In the genomic region with DNA sequence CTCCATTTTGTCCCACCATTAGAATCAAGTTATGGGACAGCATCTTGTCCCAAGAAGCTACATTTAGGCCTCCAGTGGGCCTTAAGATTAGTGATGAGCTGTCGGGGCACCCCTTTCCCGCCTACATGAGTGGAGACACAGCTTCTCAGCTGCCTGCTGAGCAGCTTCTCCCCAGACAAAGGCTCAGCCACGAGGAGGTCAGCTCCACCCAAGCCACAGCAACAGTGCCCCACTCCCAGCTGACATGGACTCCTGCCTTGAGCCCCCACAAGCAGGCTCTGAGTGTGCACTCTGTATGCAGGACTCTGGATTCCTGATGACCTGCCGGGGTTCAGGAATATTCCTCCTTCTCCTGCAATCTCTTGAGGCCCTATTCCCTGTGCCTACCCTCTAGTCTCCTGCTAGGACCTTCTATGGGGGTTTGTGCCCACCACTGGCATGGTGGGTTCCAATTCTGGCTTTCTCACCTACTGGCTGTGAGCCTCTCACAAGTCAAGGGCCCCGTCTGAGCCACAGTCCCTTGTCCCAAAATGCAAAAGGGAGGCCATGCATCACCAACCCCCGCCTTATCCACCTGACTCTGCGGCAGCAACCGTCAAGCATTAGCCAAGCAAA, we compare ENCODE assay signal across 1 cellular context.
TF ChIP-seq lines count a peak whose summit lies in the region.

No MANE protein-coding gene starts in this region.

TF ChIP-seq in GM12878, 131 proteins besides CTCF, POLR2A, EP300 and RAD21 (continued from another document):
- no peak for TF ChIP-seq MXI1 (IDR thresholded peaks at IDR 0.05; ENCODE audit: low read depth, low read length)
- TF ChIP-seq HDAC6 (IDR thresholded peaks at IDR 0.05; ENCODE audit: unreplicated experiment), result no peak
- no peak for TF ChIP-seq ZNF24 (IDR thresholded peaks at IDR 0.05)
- no peak for TF ChIP-seq JUNB (IDR thresholded peaks at IDR 0.05)
- TF ChIP-seq MYB (IDR thresholded peaks at IDR 0.05; ENCODE audit: borderline replicate concordance, low read depth, low read length), result no peak
- TF ChIP-seq TBL1XR1 (IDR thresholded peaks at IDR 0.05; ENCODE audit: low read depth, low read length), result no peak
- no peak for TF ChIP-seq STAT1 (conservative IDR thresholded peaks at IDR 0.05)
- TF ChIP-seq, protein P1, sequence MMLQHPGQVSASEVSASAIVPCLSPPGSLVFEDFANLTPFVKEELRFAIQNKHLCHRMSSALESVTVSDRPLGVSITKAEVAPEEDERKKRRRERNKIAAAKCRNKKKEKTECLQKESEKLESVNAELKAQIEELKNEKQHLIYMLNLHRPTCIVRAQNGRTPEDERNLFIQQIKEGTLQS (IDR thresholded peaks at IDR 0.05; ENCODE audit: borderline replicate concordance, extremely low read depth, low read depth, low read length), result no peak
- no peak for TF ChIP-seq HCFC1 (IDR thresholded peaks at IDR 0.05; ENCODE audit: low read length)
- TF ChIP-seq, protein P2, sequence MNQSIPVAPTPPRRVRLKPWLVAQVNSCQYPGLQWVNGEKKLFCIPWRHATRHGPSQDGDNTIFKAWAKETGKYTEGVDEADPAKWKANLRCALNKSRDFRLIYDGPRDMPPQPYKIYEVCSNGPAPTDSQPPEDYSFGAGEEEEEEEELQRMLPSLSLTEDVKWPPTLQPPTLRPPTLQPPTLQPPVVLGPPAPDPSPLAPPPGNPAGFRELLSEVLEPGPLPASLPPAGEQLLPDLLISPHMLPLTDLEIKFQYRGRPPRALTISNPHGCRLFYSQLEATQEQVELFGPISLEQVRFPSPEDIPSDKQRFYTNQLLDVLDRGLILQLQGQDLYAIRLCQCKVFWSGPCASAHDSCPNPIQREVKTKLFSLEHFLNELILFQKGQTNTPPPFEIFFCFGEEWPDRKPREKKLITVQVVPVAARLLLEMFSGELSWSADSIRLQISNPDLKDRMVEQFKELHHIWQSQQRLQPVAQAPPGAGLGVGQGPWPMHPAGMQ (IDR thresholded peaks at IDR 0.05; ENCODE audit: borderline replicate concordance), result no peak
- no peak for TF ChIP-seq CREB1 (IDR thresholded peaks at IDR 0.05; ENCODE audit: low read depth)
- no peak for TF ChIP-seq CREM (IDR thresholded peaks at IDR 0.05; ENCODE audit: low read depth)
- TF ChIP-seq YY1 (IDR thresholded peaks at IDR 0.05; ENCODE audit: low read depth, low read length), result no peak
- TF ChIP-seq, protein P3, sequence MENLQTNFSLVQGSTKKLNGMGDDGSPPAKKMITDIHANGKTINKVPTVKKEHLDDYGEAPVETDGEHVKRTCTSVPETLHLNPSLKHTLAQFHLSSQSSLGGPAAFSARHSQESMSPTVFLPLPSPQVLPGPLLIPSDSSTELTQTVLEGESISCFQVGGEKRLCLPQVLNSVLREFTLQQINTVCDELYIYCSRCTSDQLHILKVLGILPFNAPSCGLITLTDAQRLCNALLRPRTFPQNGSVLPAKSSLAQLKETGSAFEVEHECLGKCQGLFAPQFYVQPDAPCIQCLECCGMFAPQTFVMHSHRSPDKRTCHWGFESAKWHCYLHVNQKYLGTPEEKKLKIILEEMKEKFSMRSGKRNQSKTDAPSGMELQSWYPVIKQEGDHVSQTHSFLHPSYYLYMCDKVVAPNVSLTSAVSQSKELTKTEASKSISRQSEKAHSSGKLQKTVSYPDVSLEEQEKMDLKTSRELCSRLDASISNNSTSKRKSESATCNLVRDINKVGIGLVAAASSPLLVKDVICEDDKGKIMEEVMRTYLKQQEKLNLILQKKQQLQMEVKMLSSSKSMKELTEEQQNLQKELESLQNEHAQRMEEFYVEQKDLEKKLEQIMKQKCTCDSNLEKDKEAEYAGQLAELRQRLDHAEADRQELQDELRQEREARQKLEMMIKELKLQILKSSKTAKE (IDR thresholded peaks at IDR 0.05; ENCODE audit: low read depth, poor library complexity, severe bottlenecking), result no peak
- TF ChIP-seq BHLHE40 (IDR thresholded peaks at IDR 0.05; ENCODE audit: borderline replicate concordance in 1 of 2, low read depth in 2 of 2, low read length in 1 of 2), result no peak
- TF ChIP-seq, protein P4, sequence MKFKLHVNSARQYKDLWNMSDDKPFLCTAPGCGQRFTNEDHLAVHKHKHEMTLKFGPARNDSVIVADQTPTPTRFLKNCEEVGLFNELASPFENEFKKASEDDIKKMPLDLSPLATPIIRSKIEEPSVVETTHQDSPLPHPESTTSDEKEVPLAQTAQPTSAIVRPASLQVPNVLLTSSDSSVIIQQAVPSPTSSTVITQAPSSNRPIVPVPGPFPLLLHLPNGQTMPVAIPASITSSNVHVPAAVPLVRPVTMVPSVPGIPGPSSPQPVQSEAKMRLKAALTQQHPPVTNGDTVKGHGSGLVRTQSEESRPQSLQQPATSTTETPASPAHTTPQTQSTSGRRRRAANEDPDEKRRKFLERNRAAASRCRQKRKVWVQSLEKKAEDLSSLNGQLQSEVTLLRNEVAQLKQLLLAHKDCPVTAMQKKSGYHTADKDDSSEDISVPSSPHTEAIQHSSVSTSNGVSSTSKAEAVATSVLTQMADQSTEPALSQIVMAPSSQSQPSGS (IDR thresholded peaks at IDR 0.05; ENCODE audit: low read length), result no peak
- TF ChIP-seq, protein P5, sequence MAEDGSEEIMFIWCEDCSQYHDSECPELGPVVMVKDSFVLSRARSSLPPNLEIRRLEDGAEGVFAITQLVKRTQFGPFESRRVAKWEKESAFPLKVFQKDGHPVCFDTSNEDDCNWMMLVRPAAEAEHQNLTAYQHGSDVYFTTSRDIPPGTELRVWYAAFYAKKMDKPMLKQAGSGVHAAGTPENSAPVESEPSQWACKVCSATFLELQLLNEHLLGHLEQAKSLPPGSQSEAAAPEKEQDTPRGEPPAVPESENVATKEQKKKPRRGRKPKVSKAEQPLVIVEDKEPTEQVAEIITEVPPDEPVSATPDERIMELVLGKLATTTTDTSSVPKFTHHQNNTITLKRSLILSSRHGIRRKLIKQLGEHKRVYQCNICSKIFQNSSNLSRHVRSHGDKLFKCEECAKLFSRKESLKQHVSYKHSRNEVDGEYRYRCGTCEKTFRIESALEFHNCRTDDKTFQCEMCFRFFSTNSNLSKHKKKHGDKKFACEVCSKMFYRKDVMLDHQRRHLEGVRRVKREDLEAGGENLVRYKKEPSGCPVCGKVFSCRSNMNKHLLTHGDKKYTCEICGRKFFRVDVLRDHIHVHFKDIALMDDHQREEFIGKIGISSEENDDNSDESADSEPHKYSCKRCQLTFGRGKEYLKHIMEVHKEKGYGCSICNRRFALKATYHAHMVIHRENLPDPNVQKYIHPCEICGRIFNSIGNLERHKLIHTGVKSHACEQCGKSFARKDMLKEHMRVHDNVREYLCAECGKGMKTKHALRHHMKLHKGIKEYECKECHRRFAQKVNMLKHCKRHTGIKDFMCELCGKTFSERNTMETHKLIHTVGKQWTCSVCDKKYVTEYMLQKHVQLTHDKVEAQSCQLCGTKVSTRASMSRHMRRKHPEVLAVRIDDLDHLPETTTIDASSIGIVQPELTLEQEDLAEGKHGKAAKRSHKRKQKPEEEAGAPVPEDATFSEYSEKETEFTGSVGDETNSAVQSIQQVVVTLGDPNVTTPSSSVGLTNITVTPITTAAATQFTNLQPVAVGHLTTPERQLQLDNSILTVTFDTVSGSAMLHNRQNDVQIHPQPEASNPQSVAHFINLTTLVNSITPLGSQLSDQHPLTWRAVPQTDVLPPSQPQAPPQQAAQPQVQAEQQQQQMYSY (CRISPR knock-in tag; IDR thresholded peaks at IDR 0.05), result no peak
